ENCODE assay signal across 8 cellular contexts in genomic region chr1:178725603-178726517, GRCh38. TPM values are rescaled to one million over a fixed set of nuclear protein-coding genes. Genes with fewer than 3 reads are reported as not detected.
A peak's percentile ranks its signal among the peaks of the same experiment; 100 is the strongest.
DNase-seq lines count a peak whose midpoint lies in the region; ATAC-seq and TF ChIP-seq lines count a peak whose summit lies in the region.

No MANE protein-coding gene starts in this region.

- ATAC-seq in CD4-positive, CD25-positive, alpha-beta regulatory T cell (ENCODE audit: low read depth in 2 of 2), result peak; percentile 69 to 78
- ATAC-seq in GM19438 (IDR thresholded peaks at IDR 0.05; ENCODE audit: low read depth, unreplicated experiment) (peak; percentile 79), HG03558 (IDR thresholded peaks at IDR 0.05; ENCODE audit: extremely low read depth, unreplicated experiment) (peak; percentile 71), mucosa of descending colon (peak; percentile 84)
- peak; percentile 86 for ATAC-seq in stimulated activated memory B cell treated with anti-CD40 and anti-IgM and Interleukin-4, amounts not matched to agents 10 μg/mL and 1 μg/mL and 100 μg/mL, for 72 hours

- peaks cover 0 to 20% (median 6%) of the 10 kb centered on the region in 4 donors for H3K4me1 Mint-ChIP-seq in CD4-positive, CD25-positive, alpha-beta regulatory T cell
- H3K4me1 Mint-ChIP-seq in stimulated activated memory B cell treated with anti-CD40 and anti-IgM and Interleukin-4, amounts not matched to agents 10 μg/mL and 1 μg/mL and 100 μg/mL, for 72 hours, result peaks cover 48% of the 10 kb centered on the region

- intact Hi-C loops in mucosa of descending colon (cut with DNase I, micrococcal nuclease), result no loop called here

- peaks cover 47% of the 10 kb centered on the region for H3K27me3 Mint-ChIP-seq in CD4-positive, CD25-positive, alpha-beta regulatory T cell
- H3K27me3 Mint-ChIP-seq in stimulated activated memory B cell treated with anti-CD40 and anti-IgM and Interleukin-4, amounts not matched to agents 10 μg/mL and 1 μg/mL and 100 μg/mL, for 72 hours, result no peaks in the 10 kb centered on the region

- H3K4me3 ChIP-seq in CD4-positive, CD25-positive, alpha-beta regulatory T cell (ENCODE audit: low read depth, low read length), result peak overlapping the region; percentile 64
- H3K4me3 ChIP-seq in epithelial cell of proximal tubule (ENCODE audit: low read depth, low read length), result peak overlapping the region; percentile 80
- H3K4me3 ChIP-seq in mucosa of descending colon, result peak overlapping the region; percentile 95

- peaks cover 19% of the 10 kb centered on the region for H3K27me3 ChIP-seq in CD4-positive, CD25-positive, alpha-beta regulatory T cell (ENCODE audit: control insufficient read depth, insufficient read depth, low read length)

- peaks cover 15% of the 10 kb centered on the region for H3K4me1 ChIP-seq in CD4-positive, CD25-positive, alpha-beta regulatory T cell (ENCODE audit: control insufficient read depth, insufficient read depth, low read length, poor library complexity, severe bottlenecking)
- H3K4me1 ChIP-seq in mucosa of descending colon (ENCODE audit: low read depth), result no peaks in the 10 kb centered on the region

- peaks cover 0 to 1% (median 0%) of the 10 kb centered on the region in 7 donors for H3K9me3 Mint-ChIP-seq in CD4-positive, CD25-positive, alpha-beta regulatory T cell
- peaks cover 2% of the 10 kb centered on the region for H3K9me3 Mint-ChIP-seq in stimulated activated memory B cell treated with anti-CD40 and anti-IgM and Interleukin-4, amounts not matched to agents 10 μg/mL and 1 μg/mL and 100 μg/mL, for 72 hours

- no peaks in the 10 kb centered on the region for H3K36me3 ChIP-seq in CD4-positive, CD25-positive, alpha-beta regulatory T cell (ENCODE audit: control insufficient read depth, insufficient read depth, low read length)
- H3K36me3 ChIP-seq in mucosa of descending colon (ENCODE audit: low read depth), result peaks cover 4% of the 10 kb centered on the region

- H3K27ac ChIP-seq in CD4-positive, CD25-positive, alpha-beta regulatory T cell (ENCODE audit: insufficient read depth, low read length, poor library complexity, severe bottlenecking), result no peak overlapping the region

- peak overlapping the region in 2 of 3 donors; percentile 9 to 83 for H3K27ac Mint-ChIP-seq in CD4-positive, CD25-positive, alpha-beta regulatory T cell
- peak overlapping the region; percentile 80 for H3K27ac Mint-ChIP-seq in stimulated activated memory B cell treated with anti-CD40 and anti-IgM and Interleukin-4, amounts not matched to agents 10 μg/mL and 1 μg/mL and 100 μg/mL, for 72 hours

- TF ChIP-seq CTCF in epithelial cell of proximal tubule (conservative IDR thresholded peaks at IDR 0.05; ENCODE audit: low read depth, low read length) (no peak), mucosa of descending colon (IDR thresholded peaks at IDR 0.05) (no peak)

- DNase-seq in CD4-positive, CD25-positive, alpha-beta regulatory T cell, result peak; percentile 13 to 69 (median 45)
- peak; percentile 92 to 94 for DNase-seq in NOMO-1 (lab: John Stamatoyannopoulos, UW; ENCODE audit: unreplicated experiment in 2 of 2)
- DNase-seq in activated T-cell treated with anti-CD3 and anti-CD28 coated beads for 48 hours (ENCODE audit: low read depth), result peak; percentile 21
- peak; percentile 91 for DNase-seq in epithelial cell of proximal tubule (ENCODE audit: low read depth)
- peak; percentile 80 to 89 (median 85) for DNase-seq in mucosa of descending colon

- peak overlapping the region; percentile 83 to 89 (median 88) for H3K4me3 Mint-ChIP-seq in CD4-positive, CD25-positive, alpha-beta regulatory T cell
- H3K4me3 Mint-ChIP-seq in stimulated activated memory B cell treated with anti-CD40 and anti-IgM and Interleukin-4, amounts not matched to agents 10 μg/mL and 1 μg/mL and 100 μg/mL, for 72 hours, result peak overlapping the region; percentile 93

- H3K36me3 Mint-ChIP-seq in CD4-positive, CD25-positive, alpha-beta regulatory T cell, result no peaks in the 10 kb centered on the region
- H3K36me3 Mint-ChIP-seq in stimulated activated memory B cell treated with anti-CD40 and anti-IgM and Interleukin-4, amounts not matched to agents 10 μg/mL and 1 μg/mL and 100 μg/mL, for 72 hours, result peaks cover 19% of the 10 kb centered on the region

- H3K9me3 ChIP-seq in CD4-positive, CD25-positive, alpha-beta regulatory T cell (ENCODE audit: control insufficient read depth in 2 of 2, low read length in 2 of 2), result no peaks in the 10 kb centered on the region
- no peaks in the 10 kb centered on the region for H3K9me3 ChIP-seq in mucosa of descending colon

RNA-seq across cellular contexts. Expression of gene RALGPS2, which starts 0.8 kb away (rescaled TPM):
- 3.5 TPM for total RNA-seq in CD4-positive, CD25-positive, alpha-beta regulatory T cell
- 1 to 10 TPM; 1.6 to 4.7 (median 2.9) TPM for polyA plus RNA-seq in CD4-positive, CD25-positive, alpha-beta regulatory T cell
- 14.5 and 15.0 TPM in 2 replicates for total RNA-seq in epithelial cell of proximal tubule
- total RNA-seq in mucosa of descending colon, result 10 to 100 TPM; 25.9 to 49.9 (median 36.4) TPM

Comparison
In these comparisons a context has a peak if more than half of its experiments do, and no peak if none do; other contexts are left out.
1. DNase-seq: peak in every context shown above with its lines; median percentile 93 in NOMO-1; 91 in epithelial cell of proximal tubule; 85 in mucosa of descending colon; 45 in CD4-positive, CD25-positive, alpha-beta regulatory T cell; 21 in activated T-cell treated with anti-CD3 and anti-CD28 coated beads for 48 hours.